In genomic region chr22:19464975-19465374, GRCh38 we compare ENCODE assay signal across 22 cellular contexts. TPM values are rescaled to one million over a fixed set of nuclear protein-coding genes. Genes with fewer than 3 reads are reported as not detected.
"Had no signal": no experiment of that assay in that cellular context is flagged by ENCODE, and none has a peak within 500 bp of the region (broad histone marks: within the 10 kb centered on the region; RNA-seq: fewer than 3 reads in every experiment).

No MANE protein-coding gene starts in this region.

- H3K27me3 Mint-ChIP-seq: stimulated activated naive B cell treated with anti-CD40 and anti-IgM and Interleukin-4, amounts not matched to agents 10 μg/mL and 1 μg/mL and 100 μg/mL, for 72 hours; T-cell had no signal

- H3K4me3 ChIP-seq: heart left ventricle, right atrium auricular region, smooth muscle cell, tibial nerve had no signal

- H3K4me3 Mint-ChIP-seq: activated naive CD4-positive, alpha-beta T cell treated with anti-CD3 and anti-CD28 coated beads for 36 hours; immature natural killer cell; natural killer cell; stimulated activated naive B cell treated with anti-CD40 and anti-IgM and Interleukin-4, amounts not matched to agents 10 μg/mL and 1 μg/mL and 100 μg/mL, for 72 hours; T-cell had no signal

- ATAC-seq: natural killer cell; stimulated activated naive B cell treated with anti-CD40 and anti-IgM and Interleukin-4, amounts not matched to agents 10 μg/mL and 1 μg/mL and 100 μg/mL, for 72 hours; T-cell had no signal

- H3K4me1 Mint-ChIP-seq: stimulated activated naive B cell treated with anti-CD40 and anti-IgM and Interleukin-4, amounts not matched to agents 10 μg/mL and 1 μg/mL and 100 μg/mL, for 72 hours had no signal

- H3K27ac ChIP-seq: brain microvascular endothelial cell, heart left ventricle, right atrium auricular region, tibial nerve had no signal

- H3K9me3 ChIP-seq: heart left ventricle, right atrium auricular region, tibial nerve had no signal

- DNase-seq: activated CD4-positive, alpha-beta T cell treated with anti-CD3 and anti-CD28 coated beads for 4 hours; activated CD4-positive, alpha-beta T cell treated with anti-CD3 and anti-CD28 coated beads, Interleukin-2, amount 50 U/mL, for 48 hours; activated naive CD4-positive, alpha-beta T cell treated with anti-CD3 and anti-CD28 coated beads for 36 hours; activated T-cell treated with anti-CD3 and anti-CD28 coated beads, Interleukin-2, amount 50 U/mL, for 1 hour; amniotic stem cell; brain microvascular endothelial cell; cortex of kidney; foreskin fibroblast; heart left ventricle; hypothalamus; immature natural killer cell; kidney; natural killer cell; stimulated activated CD4-positive, alpha-beta T cell treated with anti-CD3 and anti-CD28 coated beads, Interleukin-1b, Interleukin-23, amount 100 ng/mL, for 48 hours; stimulated activated CD4-positive, alpha-beta T cell treated with anti-CD3 and anti-CD28 coated beads, Interleukin-4, amount 100 ng/mL, for 4 hours; stimulated activated CD8-positive, alpha-beta memory T cell treated with anti-CD3 and anti-CD28 coated beads, Interleukin-4, amount 100 ng/mL, for 48 hours; stimulated activated naive B cell treated with anti-CD40 and anti-IgM and Interleukin-4, amounts not matched to agents 10 μg/mL and 1 μg/mL and 100 μg/mL, for 72 hours; T-cell had no signal

- H3K9me3 Mint-ChIP-seq: activated naive CD4-positive, alpha-beta T cell treated with anti-CD3 and anti-CD28 coated beads for 36 hours; immature natural killer cell; natural killer cell; stimulated activated naive B cell treated with anti-CD40 and anti-IgM and Interleukin-4, amounts not matched to agents 10 μg/mL and 1 μg/mL and 100 μg/mL, for 72 hours; T-cell had no signal

- H3K4me1 ChIP-seq: right atrium auricular region, tibial nerve had no signal

- H3K27me3 ChIP-seq: brain microvascular endothelial cell, heart left ventricle, right atrium auricular region, tibial nerve had no signal

- H3K27ac Mint-ChIP-seq: activated naive CD4-positive, alpha-beta T cell treated with anti-CD3 and anti-CD28 coated beads for 36 hours; natural killer cell; T-cell had no signal

- H3K4me2 ChIP-seq: smooth muscle cell had no signal

RNA-seq across cellular contexts. Expression of gene CDC45, which starts 14.7 kb away (rescaled TPM):
- total RNA-seq: cardiac septum had no signal
